ENCODE assay signal across 19 cellular contexts in genomic region chrX:11241720-11242119, GRCh38. TPM values are rescaled to one million over a fixed set of nuclear protein-coding genes. Genes with fewer than 3 reads are reported as not detected.
DNase-seq lines count a peak whose midpoint lies in the region; ATAC-seq lines count a peak whose summit lies in the region.
"Had no signal": no experiment of that assay in that cellular context is flagged by ENCODE, and none has a peak within 500 bp of the region (broad histone marks: within the 10 kb centered on the region; RNA-seq: fewer than 3 reads in every experiment).

No MANE protein-coding gene starts in this region.

- H4K91ac ChIP-seq in mesenchymal stem cell (ENCODE audit: low read length): no peak overlapping the region

- H3K4me1 ChIP-seq in mesenchymal stem cell (ENCODE audit: control insufficient read depth, insufficient read depth, low read depth, low read length): no peaks in the 10 kb centered on the region
- H3K4me1 ChIP-seq in aorta (ENCODE audit: control insufficient read depth in 1 of 2, insufficient read depth in 2 of 2, low read length in 2 of 2): peaks cover 0 to 3% of the 10 kb centered on the region in 2 donors
- H3K4me1 ChIP-seq: A549; BLaER1 treated with 17β-estradiol and CSF1 and Interleukin-3, amounts not matched to agents 10 nM and 100 nM had no signal

- H2BK12ac ChIP-seq in mesenchymal stem cell (ENCODE audit: low read length in 2 of 2): no peak overlapping the region

- ATAC-seq in left ventricle myocardium superior (peak; percentile 68), esophagus mucosa (peak; percentile 42), aorta (ENCODE audit: low FRiP score) (peak; percentile 42), GM19397 (IDR thresholded peaks at IDR 0.05; ENCODE audit: unreplicated experiment) (no peak)
- ATAC-seq: A549, PC-3 had no signal

- no peak overlapping the region for H2BK5ac ChIP-seq in mesenchymal stem cell (ENCODE audit: low read depth, low read length, poor library complexity, severe bottlenecking)

- no peak overlapping the region for H3K27ac ChIP-seq in mesenchymal stem cell (ENCODE audit: low read length, poor library complexity, severe bottlenecking)
- no peak overlapping the region for H3K27ac ChIP-seq in aorta (ENCODE audit: low read depth in 1 of 2, low read length in 2 of 2)
- H3K27ac ChIP-seq: A549; BLaER1 treated with 17β-estradiol and CSF1 and Interleukin-3, amounts not matched to agents 10 nM and 100 nM; KMS-11 had no signal

- H3K27me3 ChIP-seq in mesenchymal stem cell (ENCODE audit: control insufficient read depth in 1 of 2, insufficient read depth in 1 of 2, low read length in 2 of 2): no peaks in the 10 kb centered on the region
- no peaks in the 10 kb centered on the region for H3K27me3 ChIP-seq in aorta (ENCODE audit: control insufficient read depth in 1 of 2, insufficient read depth in 2 of 2, low read length in 1 of 2)

- intact Hi-C loops in left ventricle myocardium superior (cut with micrococcal nuclease) (no loop called here), cardiac septum (cut with DNase I) (no loop called here), aorta (cut with DNase I) (no loop called here)

- H4K8ac ChIP-seq in mesenchymal stem cell (ENCODE audit: low read length): no peak overlapping the region

- H2BK15ac ChIP-seq in mesenchymal stem cell (ENCODE audit: low read depth, poor library complexity, severe bottlenecking): no peak overlapping the region

- no peak overlapping the region for H3K23ac ChIP-seq in mesenchymal stem cell (ENCODE audit: low read length in 2 of 2)

- 80% methylated on average over 1 of the region's 2 CpGs for WGBS in mesenchymal stem cell
- WGBS in aorta, 2 donors: 79 to 100% methylated on average over 2 of the region's 2 CpGs

- no peak for DNase-seq in left ventricle myocardium superior
- DNase-seq in cardiac septum (ENCODE audit: low spot score): no peak
- peak; percentile 17 for DNase-seq in mesenchymal stem cell
- DNase-seq in aorta: no peak
- DNase-seq in cerebellar cortex (ENCODE audit: low spot score): no peak
- DNase-seq in T-helper 9 cell: no peak
- DNase-seq: CD8-positive, alpha-beta memory T cell; DMS79; NCI-H1417 treated with DMSO at 0.1 percent for 48 hours; NCI-H1930; NCI-H526; PC-3; RPMI8226 had no signal

- no peak overlapping the region for H2BK120ac ChIP-seq in mesenchymal stem cell (ENCODE audit: low read depth, low read length)

- H3K4me3 ChIP-seq in mesenchymal stem cell (ENCODE audit: insufficient read depth in 1 of 2, low read depth in 1 of 2, low read length in 2 of 2) (no peak overlapping the region), aorta (ENCODE audit: low read length in 2 of 2) (no peak overlapping the region)
- H3K4me3 ChIP-seq: A549; BLaER1 treated with 17β-estradiol and CSF1 and Interleukin-3, amounts not matched to agents 10 nM and 100 nM had no signal

- H3K18ac ChIP-seq in mesenchymal stem cell (ENCODE audit: low read depth in 1 of 2, low read length in 2 of 2): no peak overlapping the region

- no peaks in the 10 kb centered on the region for H3K79me1 ChIP-seq in mesenchymal stem cell (replicated peaks; ENCODE audit: low read length, poor library complexity, severe bottlenecking)

- no peaks in the 10 kb centered on the region for H3K9me3 ChIP-seq in mesenchymal stem cell (ENCODE audit: control insufficient read depth, low read length)
- no peaks in the 10 kb centered on the region for H3K9me3 ChIP-seq in aorta (ENCODE audit: control insufficient read depth, low read length)
- H3K9me3 ChIP-seq: A549; BLaER1 treated with 17β-estradiol and CSF1 and Interleukin-3, amounts not matched to agents 10 nM and 100 nM had no signal

- H3K4ac ChIP-seq in mesenchymal stem cell (ENCODE audit: low read depth in 1 of 2, low read length in 2 of 2): no peak overlapping the region

- no peaks in the 10 kb centered on the region for H3K36me3 ChIP-seq in mesenchymal stem cell (ENCODE audit: control insufficient read depth in 1 of 2, insufficient read depth in 2 of 2, low read depth in 1 of 2, low read length in 2 of 2)
- H3K36me3 ChIP-seq in aorta (ENCODE audit: control insufficient read depth in 1 of 2, insufficient read depth in 2 of 2, low read length in 1 of 2): no peaks in the 10 kb centered on the region
- H3K36me3 ChIP-seq: BLaER1 treated with 17β-estradiol and CSF1 and Interleukin-3, amounts not matched to agents 10 nM and 100 nM had no signal

- no peak overlapping the region for H2AK5ac ChIP-seq in mesenchymal stem cell (ENCODE audit: low read length, severe bottlenecking)

- H2AFZ ChIP-seq in mesenchymal stem cell (ENCODE audit: low read depth, low read length): no peak overlapping the region

- no peak overlapping the region for H3K14ac ChIP-seq in mesenchymal stem cell (ENCODE audit: low read length in 2 of 2)

- no peak overlapping the region for H3K4me2 ChIP-seq in mesenchymal stem cell (ENCODE audit: low read length, poor library complexity, severe bottlenecking)
- H3K4me2 ChIP-seq: A549; BLaER1 treated with 17β-estradiol and CSF1 and Interleukin-3, amounts not matched to agents 10 nM and 100 nM; KMS-11 had no signal

- H3K9ac ChIP-seq in mesenchymal stem cell (ENCODE audit: low read length): peak overlapping the region; percentile 20
- H3K9ac ChIP-seq: BLaER1 treated with 17β-estradiol and CSF1 and Interleukin-3, amounts not matched to agents 10 nM and 100 nM; KMS-11 had no signal

RNA-seq across cellular contexts. Expression of gene AMELX, which starts 51.5 kb away (rescaled TPM):
- total RNA-seq in left ventricle myocardium superior: not detected
- total RNA-seq in cardiac septum: not detected
- total RNA-seq in esophagus mucosa: not detected
- polyA plus RNA-seq in mesenchymal stem cell (2013, experiment 1 of 2): not detected
- not detected for polyA plus RNA-seq in mesenchymal stem cell (2013, experiment 2 of 2)
- not detected for total RNA-seq in aorta
- not detected for polyA plus RNA-seq in aorta
- total RNA-seq: CD8-positive, alpha-beta memory T cell; H4; PC-3 had no signal
- polyA plus RNA-seq: A549; CD8-positive, alpha-beta memory T cell had no signal
